Comparison of ENCODE assay signal across 32 cellular contexts in the genomic region with DNA sequence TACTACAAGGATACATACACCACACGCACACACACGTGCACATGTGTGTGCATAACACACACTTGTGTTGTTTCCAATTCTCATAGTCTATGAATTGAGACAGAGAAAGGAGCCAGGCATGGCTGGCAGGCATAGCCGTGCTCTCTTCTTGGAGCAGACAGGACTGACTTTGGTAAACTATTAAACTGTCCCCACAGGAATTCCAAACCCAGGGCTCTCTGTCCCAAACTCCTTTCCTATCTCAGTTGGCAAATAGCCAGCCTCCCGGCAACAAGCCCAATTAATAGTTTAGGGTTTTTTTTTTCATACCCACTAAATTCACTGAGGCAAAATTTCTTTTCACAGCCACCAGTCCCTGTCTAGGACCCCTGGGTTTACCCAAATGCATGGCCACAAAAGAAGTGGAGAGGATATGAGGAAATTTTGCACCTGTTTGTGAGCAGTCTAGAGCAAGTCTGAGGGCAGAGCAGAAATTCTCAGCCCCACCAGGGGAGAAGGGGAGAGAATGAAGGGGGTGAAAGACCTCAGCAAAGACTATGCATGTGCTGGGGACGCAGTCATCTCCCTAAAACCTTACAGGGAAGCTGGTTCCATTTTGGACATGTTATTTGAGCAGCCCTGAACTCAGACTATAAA. TPM values are rescaled to one million over a fixed set of nuclear protein-coding genes. Genes with fewer than 3 reads are reported as not detected.
"Had no signal": no experiment of that assay in that cellular context is flagged by ENCODE, and none has a peak within 500 bp of the region (broad histone marks: within the 10 kb centered on the region; RNA-seq: fewer than 3 reads in every experiment).

No MANE protein-coding gene starts in this region.

- H3K36me3 ChIP-seq: left lung, lower lobe of right lung, neural progenitor cell, neutrophil, ovary, upper lobe of right lung had no signal

- H3K4me3 ChIP-seq: left lung, lower lobe of right lung, neural progenitor cell, ovary, right atrium auricular region, skin epidermis, stomach, suprapubic skin, thoracic aorta, tibial artery, upper lobe of right lung had no signal

- H2AFZ ChIP-seq: neural progenitor cell had no signal

- FAIRE-seq: keratinocyte, urothelium cell line had no signal

- H3K4me1 ChIP-seq: left lung, lower lobe of right lung, neural progenitor cell, right atrium auricular region, stomach, suprapubic skin, tibial artery, upper lobe of right lung had no signal

- H3K9ac ChIP-seq: neural progenitor cell had no signal

- ATAC-seq: left cardiac atrium; left lung; lower lobe of right lung; natural killer cell; sciatic nerve; stimulated activated naive B cell treated with anti-CD40 and anti-IgM and Interleukin-4, amounts not matched to agents 10 μg/mL and 1 μg/mL and 100 μg/mL, for 72 hours; stimulated activated naive CD8-positive, alpha-beta T cell treated with anti-CD3 and anti-CD28 coated beads, Interleukin-15, Interleukin-2, amounts not matched to agents 100 U/mL and 50 U/mL, for 24 hours; upper lobe of right lung had no signal

- H3K27ac ChIP-seq: left lung, lower lobe of right lung, neural progenitor cell, neutrophil, ovary, right atrium auricular region, skin epidermis, stomach, suprapubic skin, thoracic aorta, tibial artery, upper lobe of right lung had no signal

- DNase-seq: hippocampal formation; kidney glomerular epithelial cell; left cardiac atrium; left lung; lower lobe of right lung; mammary epithelial cell; mesendoderm; naive B cell; natural killer cell; nephron progenitor cell; occipital lobe; stimulated activated CD4-positive, alpha-beta T cell treated with anti-CD3 and anti-CD28 coated beads, Interleukin-12 subunit alpha, Interleukin-12 subunit beta, amount 100 ng/mL, for 4 hours; stimulated activated CD4-positive, alpha-beta T cell treated with anti-CD3 and anti-CD28 coated beads, Interleukin-15, amount 100 ng/mL, for 24 hours; stimulated activated CD4-positive, alpha-beta T cell treated with anti-CD3 and anti-CD28 coated beads, Interleukin-2, amount 100 ng/mL, for 24 hours; stimulated activated CD4-positive, alpha-beta T cell treated with anti-CD3 and anti-CD28 coated beads, Interleukin-4, amount 100 ng/mL, for 1 hour; stimulated activated naive B cell treated with anti-CD40 and anti-IgM and Interleukin-4, amounts not matched to agents 10 μg/mL and 1 μg/mL and 100 μg/mL, for 72 hours; stimulated activated naive CD8-positive, alpha-beta T cell treated with anti-CD3 and anti-CD28 coated beads, Interleukin-15, Interleukin-2, amounts not matched to agents 100 U/mL and 50 U/mL, for 24 hours; stomach; tibial artery; trophoblast cell; upper lobe of right lung had no signal

- H3K9me3 ChIP-seq: left lung, lower lobe of right lung, neutrophil, ovary, right atrium auricular region, stomach, suprapubic skin, thoracic aorta, tibial artery, upper lobe of right lung had no signal

- H3K4me2 ChIP-seq: neural progenitor cell had no signal

- H3K27me3 ChIP-seq: left lung, neural progenitor cell, neutrophil, ovary, right atrium auricular region, stomach, suprapubic skin, tibial artery, upper lobe of right lung had no signal

RNA-seq across cellular contexts. Expression of a gene that starts 17.8 kb away (rescaled TPM):
- total RNA-seq: mononuclear cell, natural killer cell had no signal
- polyA plus RNA-seq: keratinocyte had no signal
